Comparison of ENCODE assay signal across 32 cellular contexts in the genomic region with DNA sequence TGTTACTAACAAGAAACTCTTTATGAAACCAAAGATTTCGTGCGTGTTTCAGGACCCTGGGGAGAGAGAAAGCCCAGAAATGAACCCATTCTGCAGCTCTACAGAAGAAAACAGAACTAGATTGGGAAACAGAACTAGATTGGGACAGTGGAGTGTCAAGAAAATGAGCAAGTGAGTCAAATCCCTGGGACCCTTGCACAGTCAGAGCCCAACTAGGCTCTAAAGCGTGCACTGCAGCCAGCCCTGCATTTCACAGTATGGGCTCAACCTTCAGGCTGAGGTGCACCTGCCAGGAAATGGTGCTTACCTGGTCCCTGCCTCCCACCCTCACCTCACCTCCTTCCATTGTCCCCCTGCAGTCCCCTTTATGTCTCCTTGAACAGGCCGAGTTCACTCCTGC. TPM values are rescaled to one million over a fixed set of nuclear protein-coding genes. Genes with fewer than 3 reads are reported as not detected.
"Had no signal": no experiment of that assay in that cellular context is flagged by ENCODE, and none has a peak within 500 bp of the region (broad histone marks: within the 10 kb centered on the region; RNA-seq: fewer than 3 reads in every experiment).

No MANE protein-coding gene starts in this region.

- DNase-seq: activated CD4-positive, alpha-beta T cell treated with anti-CD3 and anti-CD28 coated beads, Interleukin-2, amount 10 ng/mL, durations not matched to agents 24 days and 14 days; activated CD4-positive, alpha-beta T cell treated with anti-CD3 and anti-CD28 coated beads, Interleukin-2, amount 50 U/mL, for 4 hours; activated CD8-positive, alpha-beta T cell treated with anti-CD3 and anti-CD28 coated beads for 36 hours; activated gamma-delta T cell; activated naive CD4-positive, alpha-beta T cell treated with Interleukin-2 at 50 U/mL for 16 hours; activated naive CD8-positive, alpha-beta T cell treated with anti-CD3 and anti-CD28 coated beads, Interleukin-2, amount 10 ng/mL, durations not matched to agents 7 days and 5 days; activated T-cell treated with anti-CD3 and anti-CD28 coated beads, Interleukin-2, amount 50 U/mL, for 1 hour; activated T-cell treated with anti-CD3 and anti-CD28 coated beads, Interleukin-2, amount 50 U/mL, for 72 hours; amygdala; MM.1S; MV-4-11; NCI-H1092; NCI-H1436 treated with DMSO at 0.1 percent for 48 hours; NCI-H1694 treated with DMSO at 0.1 percent for 48 hours; NCI-H2029; NCI-H510A; NCI-H526; NCI-H748 treated with DMSO at 0.1 percent for 48 hours; NK-92 treated with Interleukin-12 subunit alpha and Interleukin-12 subunit beta, amount 100 ng/mL, for 24 hours; PC-3; SIG-M5; SW 1271; T-helper 1 cell; T-helper 2 cell; T-helper 9 cell had no signal

- H3K4me3 ChIP-seq: ascending aorta had no signal

- H3K4me1 ChIP-seq: ascending aorta had no signal

- H3K36me3 ChIP-seq: ascending aorta had no signal

- H3K27me3 ChIP-seq: ascending aorta had no signal

- H3K9ac ChIP-seq: KMS-11 had no signal

- H3K4me2 ChIP-seq: KMS-11 had no signal

- H3K9me3 ChIP-seq: ascending aorta had no signal

- FAIRE-seq: RCC 7860 had no signal

- ATAC-seq: activated CD8-positive, alpha-beta T cell treated with anti-CD3 and anti-CD28 coated beads for 36 hours; activated T-cell treated with anti-CD3 and anti-CD28 coated beads, Interleukin-2, amount 50 U/mL, for 72 hours; activated T-helper 17 cell treated with anti-CD3 and anti-CD28 coated beads, Interleukin-2, amount 50 U/mL, for 72 hours; PC-3; Right ventricle myocardium inferior; SK-N-SH treated with all-trans-retinoic acid at 6 μM for 48 hours had no signal

- H3K27ac ChIP-seq: ascending aorta, KMS-11, RWPE1 had no signal

RNA-seq across cellular contexts. Expression of a gene that starts 39.7 kb away (rescaled TPM):
- total RNA-seq: ascending aorta had no signal
